In genomic region chr4:127632420-127633403, GRCh38 we compare ENCODE assay signal across 8 cellular contexts. TPM values are rescaled to one million over a fixed set of nuclear protein-coding genes. Genes with fewer than 3 reads are reported as not detected.
DNase-seq lines count a peak whose midpoint lies in the region; ATAC-seq, FAIRE-seq and TF ChIP-seq lines count a peak whose summit lies in the region.

INTU (plus strand) TSS chr4:127632957; CDS start chr4:127633035, 78 bp downstream.

- WGBS in GM12878 (ENCODE audit: insufficient coverage, insufficient replicate concordance, low lambda C conversion rate, missing lambda C conversion rate) = 28% methylated on average over 38 of the region's 38 CpGs
- 1% methylated on average over 38 of the region's 38 CpGs for WGBS in hepatocyte (ENCODE audit: low lambda C conversion rate, missing lambda C conversion rate)

- H3K9me2 ChIP-seq in hepatocyte (replicated peaks; ENCODE audit: insufficient read depth) = no peaks in the 10 kb centered on the region

- ATAC-seq in GM21576 (IDR thresholded peaks at IDR 0.05; ENCODE audit: unreplicated experiment) = peak; percentile 94
- peak; percentile 100 for ATAC-seq in Panc1
- ATAC-seq in GM12878 = no peak

- no peaks in the 10 kb centered on the region for H3K79me2 ChIP-seq in GM12878 (ENCODE audit: control insufficient read depth, insufficient read depth, low read length)
- H3K79me2 ChIP-seq in hepatocyte = no peaks in the 10 kb centered on the region

- TF ChIP-seq POLR2A in GM12878 (IDR thresholded peaks at IDR 0.05; ENCODE audit: low read depth, low read length) = no peak

- in situ Hi-C loops in Panc1 (cut with HindIII; ENCODE audit: low pct_unique_long_range_greater_than_20kb, low sequenced_read_pairs) (no loop called here), GM12878 (cut with MboI) (no loop called here)

- H3K4me1 ChIP-seq in HUES6 (ENCODE audit: control insufficient read depth, insufficient read depth, low read length) (peaks cover 4% of the 10 kb centered on the region; the same call in 1 of the 2 replicates), Panc1 (ENCODE audit: control insufficient read depth, insufficient read depth, low read length) (no peaks in the 10 kb centered on the region; the same call in 1 of the 2 replicates), GM12878 (ENCODE audit: control insufficient read depth, insufficient read depth, low read length) (no peaks in the 10 kb centered on the region), hepatocyte (ENCODE audit: insufficient read depth) (no peaks in the 10 kb centered on the region)

- RAD21 ChIA-PET in GM12878 (lab: Charles Lee; ENCODE audit: unreplicated experiment) = interaction anchor here (1.0 kb wide), 1 partner anchor 101 kb away, joined by 3 read pairs; no protein-coding TSS in a partner anchor

- peak; percentile 86 for DNase-seq in DMS53 treated with DMSO at 0.1 percent for 48 hours (lab: John Stamatoyannopoulos, UW; ENCODE audit: unreplicated experiment)
- DNase-seq in Panc1 (ENCODE audit: low read depth, low spot score) = peak; percentile 61
- DNase-seq in GM12878 (ENCODE audit: low read depth, low spot score) = no peak
- DNase-seq in hepatocyte (ENCODE audit: low spot score) = peak; percentile 97
- peak; percentile 88 to 99 (median 96) for DNase-seq in posterior cingulate gyrus
- DNase-seq in AML-193 (lab: John Stamatoyannopoulos, UW) = no peak

- POLR2A ChIA-PET in Panc1 (lab: Charles Lee) = no interaction called here
- POLR2A ChIA-PET in GM12878 (lab: Charles Lee) = no interaction called here

- intact Hi-C loops in Panc1 (cut with micrococcal nuclease; ENCODE audit: unreplicated experiment) (no loop called here), GM12878 (cut with micrococcal nuclease; ENCODE audit: unreplicated experiment) (no loop called here), posterior cingulate gyrus (cut with DNase I) (no loop called here)

- H3K36me3 ChIP-seq in HUES6 (ENCODE audit: control insufficient read depth, insufficient read depth, low read length) (no peaks in the 10 kb centered on the region), Panc1 (ENCODE audit: control insufficient read depth, insufficient read depth, low read length) (no peaks in the 10 kb centered on the region; the same call in 1 of the 2 replicates), GM12878 (ENCODE audit: control insufficient read depth in 2 of 2, insufficient read depth in 2 of 2, low read length in 1 of 2) (no peaks in the 10 kb centered on the region), hepatocyte (replicated peaks; ENCODE audit: insufficient read depth, low read depth) (no peaks in the 10 kb centered on the region)

- H4K20me1 ChIP-seq in GM12878 (ENCODE audit: control insufficient read depth, insufficient read depth) (no peaks in the 10 kb centered on the region), hepatocyte (ENCODE audit: insufficient read depth, poor library complexity, severe bottlenecking) (no peaks in the 10 kb centered on the region)

- TF ChIP-seq RAD21 in GM12878 (IDR thresholded peaks at IDR 0.05; ENCODE audit: insufficient read depth, low read depth, low read length) = no peak

- H3K4me3 ChIP-seq in HUES6 (ENCODE audit: low read depth, low read length) = peak within 1 kb of the TSS; percentile 93
- peak within 1 kb of the TSS; percentile 97 to 99 for H3K4me3 ChIP-seq in Panc1 (ENCODE audit: low read depth in 2 of 2, low read length in 2 of 2)
- H3K4me3 ChIP-seq in GM12878 = peak within 1 kb of the TSS; percentile 49; the same call in 1 of the 2 replicates
- peak within 1 kb of the TSS; percentile 51 for H3K4me3 ChIP-seq in hepatocyte

- no peak for FAIRE-seq in GM12878 (lab: Jason Lieb, UNC)

- SMC1A ChIA-PET in GM12878 (lab: Charles Lee; ENCODE audit: uncharacterized antibody, unreplicated experiment) = interaction anchor here (0.6 to 1.5 kb wide), 4 partner anchors 26 to 341 kb away, joined by 3 read pairs; no protein-coding TSS in a partner anchor

- TF ChIP-seq EP300 in GM12878 (IDR thresholded peaks at IDR 0.05; ENCODE audit: borderline replicate concordance in 1 of 2, control insufficient read depth in 1 of 2, low read depth in 2 of 2, low read length in 2 of 2) = no peak

- no peak for TF ChIP-seq CTCF in Panc1 (IDR thresholded peaks at IDR 0.05)
- TF ChIP-seq CTCF in GM12878 (IDR thresholded peaks at IDR 0.05 in 2 of 3, conservative IDR thresholded peaks at IDR 0.05 in 1 of 3; ENCODE audit: control insufficient read depth in 2 of 3, extremely low read depth in 1 of 3, insufficient read depth in 1 of 3, low read depth in 3 of 3, low read length in 3 of 3) = no peak
- TF ChIP-seq CTCF in hepatocyte (IDR thresholded peaks at IDR 0.05; ENCODE audit: poor library complexity) = no peak

- H2AFZ ChIP-seq in GM12878 (ENCODE audit: control insufficient read depth, low read depth, low read length) = peak within 1 kb of the TSS; percentile 73
- H2AFZ ChIP-seq in hepatocyte = peak within 1 kb of the TSS; percentile 89

- peak within 1 kb of the TSS; percentile 77 for H3K27ac ChIP-seq in HUES6 (ENCODE audit: low read depth, low read length)
- peak within 1 kb of the TSS; percentile 87 for H3K27ac ChIP-seq in Panc1 (ENCODE audit: low read length)
- no peak within 1 kb of the TSS for H3K27ac ChIP-seq in GM12878 (ENCODE audit: control insufficient read depth, insufficient read depth)
- H3K27ac ChIP-seq in hepatocyte = peak within 1 kb of the TSS; percentile 80

- peak within 1 kb of the TSS; percentile 89 for H3K9ac ChIP-seq in HUES6 (ENCODE audit: low read length)
- H3K9ac ChIP-seq in GM12878 (ENCODE audit: control insufficient read depth, insufficient read depth, low read length) = no peak within 1 kb of the TSS

- H3K9me3 ChIP-seq in HUES6 (ENCODE audit: control insufficient read depth, insufficient read depth, low read depth, low read length) (no peaks in the 10 kb centered on the region), Panc1 (ENCODE audit: control insufficient read depth, insufficient read depth, low read depth, low read length) (no peaks in the 10 kb centered on the region), GM12878 (replicated peaks; ENCODE audit: control insufficient read depth, insufficient read depth, low read length) (no peaks in the 10 kb centered on the region; the same call in 2 of the 3 replicates), hepatocyte (ENCODE audit: low read depth) (no peaks in the 10 kb centered on the region)

- CTCF ChIA-PET in Panc1 (lab: Charles Lee) (no interaction called here), GM12878 (lab: Yijun Ruan, JAX) (no interaction called here)

- peak within 1 kb of the TSS; percentile 53 for H3K4me2 ChIP-seq in GM12878 (ENCODE audit: control insufficient read depth, insufficient read depth)
- peak within 1 kb of the TSS; percentile 79 for H3K4me2 ChIP-seq in hepatocyte

- H3K27me3 ChIP-seq in HUES6 (ENCODE audit: control insufficient read depth, insufficient read depth, low read length) (no peaks in the 10 kb centered on the region), Panc1 (ENCODE audit: control insufficient read depth, insufficient read depth, low read length) (no peaks in the 10 kb centered on the region), GM12878 (replicated peaks in 1 of 2; ENCODE audit: control insufficient read depth in 2 of 2, insufficient read depth in 2 of 2, low read length in 1 of 2) (peaks cover 0 to 2% of the 10 kb centered on the region in 2 experiments; a peak in 2 of 4 replicates), hepatocyte (no peaks in the 10 kb centered on the region)

- BruUV-seq in Panc1 (replicated peaks; lab: Mats Ljungman, UMichigan) = no TSS peak
- no TSS peak for BruUV-seq in GM12878 (replicated peaks; lab: Mats Ljungman, UMichigan)

TF ChIP-seq in GM12878, 131 proteins besides CTCF, POLR2A, EP300 and RAD21 (continues in another document):
- TF ChIP-seq ESRRA (IDR thresholded peaks at IDR 0.05; ENCODE audit: low read length) (no peak), ZNF24 (IDR thresholded peaks at IDR 0.05) (no peak), USF1 (IDR thresholded peaks at IDR 0.05; ENCODE audit: borderline replicate concordance, extremely low read length, insufficient read depth, low read depth, low read length) (peak; percentile 71), ATF3 (IDR thresholded peaks at IDR 0.05; ENCODE audit: borderline replicate concordance, extremely low read depth, low read depth, low read length) (0 out of 2 replicates have a peak, but pooled peaks have one; percentile 17)

RNA-seq across cellular contexts. Expression of gene INTU, which starts in this region (rescaled TPM):
- total RNA-seq in Panc1 (2021; ENCODE audit: unreplicated experiment) = 3.7 TPM
- 2.1 TPM for polyA plus RNA-seq in Panc1 (2012; ENCODE audit: insufficient read length)
- 0.02 and 0.20 TPM in 2 replicates for total RNA-seq in GM12878 (2013; cell fraction: nucleolus; rRNA removed)
- total RNA-seq in GM12878 (2014; rRNA removed) = not detected in 2 replicates
- total RNA-seq in GM12878 (2014; rRNA removed; fragmentation: Illumina TruSeq; extraction: Trizol) = under 0.01 TPM in 1 of 2 replicates, not detected in the other
- 0.15 TPM in 1 of 2 replicates, not detected in the other for total RNA-seq in GM12878 (2021)
- polyA plus RNA-seq in GM12878 (2011; ENCODE audit: low read depth) = not detected
- 0.03 and 0.04 TPM in 2 replicates for polyA plus RNA-seq in GM12878 (2011; rRNA removed)
- polyA plus RNA-seq in GM12878 (2011; cell fraction: cytosol; rRNA removed) = 0.02 and 0.04 TPM in 2 replicates
- polyA plus RNA-seq in GM12878 (2011; cell fraction: nucleus; rRNA removed) = 0.07 and 0.13 TPM in 2 replicates
- polyA plus RNA-seq in GM12878 (2012) = 0.11 and 0.13 TPM in 2 replicates
- polyA plus RNA-seq in GM12878 (2014; fragmentation: Illumina TruSeq; extraction: Trizol) = under 0.01 TPM in 1 of 2 replicates, not detected in the other
- polyA plus RNA-seq in GM12878 (2014; fragmentation: Nextera tagmentation; extraction: Ambion mirVana) = under 1 TPM in 1 of 2 experiments, not detected in 1; 0.02 TPM
- polyA plus RNA-seq in GM12878 (2014; rRNA removed) = under 0.01 TPM in 1 of 2 replicates, not detected in the other
- polyA plus RNA-seq in GM12878 (2016; fragmentation: Nextera tagmentation; extraction: Ambion mirVana) = not detected
- under 0.01 and 0.07 TPM in 2 replicates for polyA minus RNA-seq in GM12878 (2011; rRNA and poly(A)+ RNA removed)
- polyA minus RNA-seq in GM12878 (2011; cell fraction: cytosol; rRNA and poly(A)+ RNA removed) = not detected in 2 replicates
- polyA minus RNA-seq in GM12878 (2011; cell fraction: nucleus; rRNA and poly(A)+ RNA removed) = under 0.01 and 0.10 TPM in 2 replicates
- total RNA-seq in hepatocyte = 7.4 and 9.2 TPM in 2 replicates
- polyA plus RNA-seq in hepatocyte = 2.3 and 3.3 TPM in 2 replicates

Comparison
In these comparisons a context has a peak if more than half of its experiments do, and no peak if none do; other contexts are left out.
1. DNase-seq: peak in DMS53 treated with DMSO at 0.1 percent for 48 hours (single experiment), Panc1 (single experiment), hepatocyte (single experiment) and posterior cingulate gyrus (10 of 10); none in GM12878 (single experiment) and AML-193 (0 of 2).
2. Peak in every context shown above with its lines, with median percentiles within 50 percentile points of each other: H3K4me3 ChIP-seq.